Comparison of ENCODE assay signal across 8 cellular contexts in the genomic region with DNA sequence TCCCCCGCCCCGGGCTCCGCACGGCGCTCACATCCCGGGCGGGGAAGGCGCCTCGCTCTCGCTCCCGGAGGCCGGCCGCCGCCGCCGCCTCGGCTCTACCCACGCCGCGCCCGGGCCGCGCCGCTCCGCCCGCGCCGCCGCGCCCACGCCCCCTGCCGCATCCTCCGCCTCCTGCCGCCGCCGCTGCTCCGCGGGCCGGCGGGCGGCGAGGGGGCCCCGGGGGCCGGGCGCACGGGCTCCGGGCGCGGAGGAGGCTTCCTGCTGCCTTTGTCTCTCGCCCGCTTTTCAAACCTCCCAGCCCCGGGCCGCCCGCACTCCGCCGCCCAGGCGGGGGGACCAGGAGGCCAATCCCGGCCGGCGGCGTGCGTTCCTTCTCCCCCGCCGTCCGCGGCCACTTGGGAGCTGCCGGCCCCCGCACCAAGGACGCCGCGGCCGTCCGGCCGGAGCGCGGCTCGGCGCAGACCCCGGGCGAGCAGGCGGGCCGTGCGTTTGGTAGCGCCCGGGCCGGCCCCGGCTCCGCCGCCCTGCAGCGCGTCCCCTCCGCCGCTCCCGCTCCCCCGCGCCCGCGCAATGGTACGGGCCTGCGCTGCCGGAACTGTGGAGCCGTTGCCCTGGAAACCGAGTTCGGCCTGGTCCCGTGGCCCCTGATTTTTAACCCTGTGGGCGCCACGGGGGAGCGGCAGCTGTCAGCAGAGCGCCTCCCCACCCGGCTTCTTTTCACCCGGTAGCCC. TPM values are rescaled to one million over a fixed set of nuclear protein-coding genes. Genes with fewer than 3 reads are reported as not detected.
DNase-seq lines count a peak whose midpoint lies in the region; ATAC-seq and TF ChIP-seq lines count a peak whose summit lies in the region.

A gene with protein sequence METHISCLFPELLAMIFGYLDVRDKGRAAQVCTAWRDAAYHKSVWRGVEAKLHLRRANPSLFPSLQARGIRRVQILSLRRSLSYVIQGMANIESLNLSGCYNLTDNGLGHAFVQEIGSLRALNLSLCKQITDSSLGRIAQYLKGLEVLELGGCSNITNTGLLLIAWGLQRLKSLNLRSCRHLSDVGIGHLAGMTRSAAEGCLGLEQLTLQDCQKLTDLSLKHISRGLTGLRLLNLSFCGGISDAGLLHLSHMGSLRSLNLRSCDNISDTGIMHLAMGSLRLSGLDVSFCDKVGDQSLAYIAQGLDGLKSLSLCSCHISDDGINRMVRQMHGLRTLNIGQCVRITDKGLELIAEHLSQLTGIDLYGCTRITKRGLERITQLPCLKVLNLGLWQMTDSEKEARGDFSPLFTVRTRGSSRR (minus strand): TSS at position 287 of the 731 bp plus-strand sequence. CDS start 515 bp downstream, outside the sequence.

- TF ChIP-seq RAD21 in liver (IDR thresholded peaks at IDR 0.05): no peak

- intact Hi-C loops in dendritic cell treated with granulocyte-macrophage colony-stimulating factor and Interleukin-4, amounts not matched to agents 40 ng/mL and 50 ng/mL, for 4 days (cut with micrococcal nuclease): no loop called here

- peak; percentile 63 for ATAC-seq in HG03432 (IDR thresholded peaks at IDR 0.05; ENCODE audit: unreplicated experiment)

- H3K4me3 Mint-ChIP-seq in dendritic cell treated with granulocyte-macrophage colony-stimulating factor and Interleukin-4, amounts not matched to agents 40 ng/mL and 50 ng/mL, for 4 days: peak within 1 kb of the TSS; percentile 83

- peak within 1 kb of the TSS; percentile 90 to 94 for H3K27ac ChIP-seq in liver (ENCODE audit: low read depth in 1 of 2, low read length in 2 of 2)

- no peaks in the 10 kb centered on the region for H3K27me3 Mint-ChIP-seq in dendritic cell treated with granulocyte-macrophage colony-stimulating factor and Interleukin-4, amounts not matched to agents 40 ng/mL and 50 ng/mL, for 4 days

- DNase-seq in AML-193 (lab: John Stamatoyannopoulos, UW): peak; percentile 77 to 79
- DNase-seq in GM19238 (ENCODE audit: insufficient read length, low spot score): peak; percentile 80
- DNase-seq in NCI-H526 (lab: John Stamatoyannopoulos, UW): peak; percentile 84 to 98
- DNase-seq in activated CD4-positive, alpha-beta T cell treated with anti-CD3 and anti-CD28 coated beads, Interleukin-2, amount 50 U/mL, for 24 hours (ENCODE audit: low read depth in 1 of 2, low spot score in 1 of 2): peak; percentile 68 to 86
- DNase-seq in stimulated activated CD4-positive, alpha-beta T cell treated with anti-CD3 and anti-CD28 coated beads, Interleukin-4, amount 100 ng/mL, for 1 hour: peak; percentile 89

- TF ChIP-seq CTCF in liver (IDR thresholded peaks at IDR 0.05; ENCODE audit: low read depth, low read length, missing input control): no peak

- peaks cover 27% of the 10 kb centered on the region for H3K36me3 Mint-ChIP-seq in dendritic cell treated with granulocyte-macrophage colony-stimulating factor and Interleukin-4, amounts not matched to agents 40 ng/mL and 50 ng/mL, for 4 days (ENCODE audit: low read depth)

- under 1% methylated on average over 111 of the region's 111 CpGs for WGBS in liver

- peaks cover 7 to 49% (median 35%) of the 10 kb centered on the region in 4 donors for H3K4me1 ChIP-seq in liver (ENCODE audit: control insufficient read depth in 4 of 4, insufficient read depth in 4 of 4, low read length in 3 of 4)

- no peaks in the 10 kb centered on the region for H3K27me3 ChIP-seq in liver (ENCODE audit: control insufficient read depth in 4 of 4, insufficient read depth in 4 of 4, low read length in 3 of 4)

- no peaks in the 10 kb centered on the region for H3K36me3 ChIP-seq in liver (ENCODE audit: control insufficient read depth in 4 of 4, insufficient read depth in 3 of 4, low read depth in 1 of 4, low read length in 3 of 4)

- peak within 1 kb of the TSS; percentile 85 to 87 for H3K9ac ChIP-seq in liver (ENCODE audit: low read depth in 1 of 2, low read length in 2 of 2)

- peak within 1 kb of the TSS; percentile 91 for H3K27ac Mint-ChIP-seq in dendritic cell treated with granulocyte-macrophage colony-stimulating factor and Interleukin-4, amounts not matched to agents 40 ng/mL and 50 ng/mL, for 4 days

- H3K4me1 Mint-ChIP-seq in dendritic cell treated with granulocyte-macrophage colony-stimulating factor and Interleukin-4, amounts not matched to agents 40 ng/mL and 50 ng/mL, for 4 days (ENCODE audit: low read depth): peaks cover 50% of the 10 kb centered on the region

- peak within 1 kb of the TSS; percentile 68 to 96 (median 81) for H3K4me3 ChIP-seq in liver (ENCODE audit: low read depth in 1 of 3, low read length in 3 of 3)

- no peaks in the 10 kb centered on the region for H3K9me3 Mint-ChIP-seq in dendritic cell treated with granulocyte-macrophage colony-stimulating factor and Interleukin-4, amounts not matched to agents 40 ng/mL and 50 ng/mL, for 4 days

- H3K9me3 ChIP-seq in liver (ENCODE audit: control insufficient read depth in 4 of 4, low read length in 3 of 4): no peaks in the 10 kb centered on the region

TF ChIP-seq in liver, 16 proteins besides CTCF, POLR2A, EP300 and RAD21:
- TF ChIP-seq NR2F2 (IDR thresholded peaks at IDR 0.05) (no peak), GABPA (IDR thresholded peaks at IDR 0.05 in 1 of 2, conservative IDR thresholded peaks at IDR 0.05 in 1 of 2) (peak in 1 of 2 donors; percentile 8)

RNA-seq across cellular contexts. Expression of the gene that starts here (rescaled TPM):
- 1 to 10 TPM; 5.1 to 7.5 TPM for total RNA-seq in liver
- polyA plus RNA-seq in liver: 1 to 10 TPM in 1 of 2 donors, under 1 TPM in 1; 0.67 to 4.8 TPM

Comparison
In these comparisons a context has a peak if more than half of its experiments do, and no peak if none do; other contexts are left out.
1. Peak in every context shown above with its lines: DNase-seq, ATAC-seq, H3K4me3 ChIP-seq and H3K27ac ChIP-seq.